18 cellular contexts compared by ENCODE assay signal in genomic region chr4:132992686-132993085, GRCh38.
A peak's percentile ranks its signal among the peaks of the same experiment; 100 is the strongest.
DNase-seq lines count a peak whose midpoint lies in the region; TF ChIP-seq lines count a peak whose summit lies in the region.
"Had no signal": no experiment of that assay in that cellular context is flagged by ENCODE, and none has a peak within 500 bp of the region (broad histone marks: within the 10 kb centered on the region; RNA-seq: fewer than 3 reads in every experiment).

No MANE protein-coding gene starts in this region.

- no peak overlapping the region for H3K4me3 Mint-ChIP-seq in endothelial cell (ENCODE audit: unreplicated experiment)
- H3K4me3 Mint-ChIP-seq: CD14-positive monocyte had no signal

- H3K4me2 ChIP-seq in OCI-LY1 (ENCODE audit: low read length): no peak overlapping the region

- no peaks in the 10 kb centered on the region for H3F3A ChIP-seq in OCI-LY1 (ENCODE audit: insufficient read depth, low read length)

- no peaks in the 10 kb centered on the region for H3K9me3 ChIP-seq in OCI-LY1 (ENCODE audit: low read length)

- H3K4me1 Mint-ChIP-seq in endothelial cell (ENCODE audit: unreplicated experiment): peaks cover 32% of the 10 kb centered on the region
- H3K4me1 Mint-ChIP-seq: CD14-positive monocyte had no signal

- H4K20me1 ChIP-seq in OCI-LY1 (ENCODE audit: insufficient read depth, low read length): no peaks in the 10 kb centered on the region

- H3K27me3 ChIP-seq in OCI-LY1 (ENCODE audit: insufficient read depth, low read length): no peaks in the 10 kb centered on the region

- no peak overlapping the region for H3K27ac ChIP-seq in OCI-LY1 (ENCODE audit: low read depth, low read length, poor library complexity, severe bottlenecking)
- peak overlapping the region; percentile 54 for H3K27ac ChIP-seq in substantia nigra (ENCODE audit: low read depth, low read length, poor library complexity, severe bottlenecking)

- DNase-seq in endothelial cell (ENCODE audit: low spot score): no peak
- peak; percentile 15 for DNase-seq in medulla oblongata (ENCODE audit: extremely low spot score)
- no peak for DNase-seq in substantia nigra (lab: John Stamatoyannopoulos, UW)
- no peak for DNase-seq in NCI-H2227 (lab: John Stamatoyannopoulos, UW; ENCODE audit: unreplicated experiment)
- DNase-seq in cerebellum (ENCODE audit: low spot score): no peak
- no peak for DNase-seq in DMS 273 treated with DMSO at 0.1 percent for 48 hours (lab: John Stamatoyannopoulos, UW)
- DNase-seq: GF-D8, HCEC 1CT, NCI-H1105 treated with DMSO at 0.1 percent for 48 hours, NCI-H1694, NCI-H2081 treated with DMSO at 0.1 percent for 48 hours, NCI-H226, NCI-H524 treated with DMSO at 0.1 percent for 48 hours, PC-3, RPMI8226, SHP77 treated with DMSO at 0.1 percent for 48 hours had no signal

- no peaks in the 10 kb centered on the region for H3K9me2 ChIP-seq in OCI-LY1 (ENCODE audit: low read depth, low read length)

- peaks cover 6% of the 10 kb centered on the region for H3K4me1 ChIP-seq in OCI-LY1 (ENCODE audit: insufficient read depth, low read length, severe bottlenecking)

- no peaks in the 10 kb centered on the region for H3K36me3 Mint-ChIP-seq in endothelial cell (ENCODE audit: low read depth, unreplicated experiment)
- H3K36me3 Mint-ChIP-seq: CD14-positive monocyte had no signal

- H3K27ac Mint-ChIP-seq in endothelial cell (ENCODE audit: unreplicated experiment): peak overlapping the region; percentile 96
- H3K27ac Mint-ChIP-seq: CD14-positive monocyte had no signal

- H3K4me3 ChIP-seq in OCI-LY1 (ENCODE audit: low read depth, low read length, poor library complexity, severe bottlenecking): no peak overlapping the region

- no peaks in the 10 kb centered on the region for H3K79me2 ChIP-seq in OCI-LY1 (ENCODE audit: insufficient read depth, low read length)

- no peaks in the 10 kb centered on the region for H3K27me3 Mint-ChIP-seq in endothelial cell (ENCODE audit: unreplicated experiment)

- H3K9ac ChIP-seq in OCI-LY1 (ENCODE audit: low read length): no peak overlapping the region

- peak overlapping the region; percentile 88; the same call in 1 of the 2 replicates for H2AFZ ChIP-seq in OCI-LY1 (ENCODE audit: low read length)

- TF ChIP-seq CTCF in OCI-LY1 (IDR thresholded peaks at IDR 0.05; ENCODE audit: low read length) (no peak), endothelial cell (IDR thresholded peaks at IDR 0.05; ENCODE audit: unreplicated experiment) (no peak)

- no peaks in the 10 kb centered on the region for H3K36me3 ChIP-seq in OCI-LY1 (ENCODE audit: insufficient read depth, low read length)

- H3K9me3 Mint-ChIP-seq in endothelial cell (ENCODE audit: unreplicated experiment): no peaks in the 10 kb centered on the region
